Comparison of ENCODE assay signal across 16 cellular contexts in the genomic region with DNA sequence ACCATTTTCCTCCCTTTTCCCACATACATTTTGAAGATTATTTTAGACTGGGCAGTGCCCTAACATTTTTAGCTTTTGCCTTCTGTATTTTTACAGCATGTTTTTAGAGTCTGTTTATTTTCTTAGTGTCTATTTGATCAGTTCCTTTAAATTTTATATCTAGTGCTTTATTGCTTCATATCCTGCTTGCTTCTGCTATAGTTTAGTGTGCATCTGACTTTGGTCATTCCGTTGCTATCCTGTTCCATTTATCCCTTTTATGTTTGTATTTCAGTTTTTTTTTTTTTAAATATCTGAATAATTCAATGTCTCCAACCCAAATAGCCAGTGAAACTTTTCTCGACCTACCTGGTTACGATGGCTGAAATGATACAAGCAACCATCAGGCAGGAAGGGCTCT.
"Had no signal": no experiment of that assay in that cellular context is flagged by ENCODE, and none has a peak within 500 bp of the region (broad histone marks: within the 10 kb centered on the region; RNA-seq: fewer than 3 reads in every experiment).

No MANE protein-coding gene starts in this region.

- H3K9me3 Mint-ChIP-seq: activated naive CD4-positive, alpha-beta T cell treated with anti-CD3 and anti-CD28 coated beads, Interleukin-2, amount 50 U/mL, for 24 hours; activated T-helper 2 cell treated with anti-CD3 and anti-CD28 coated beads, Interferon-gamma antibody, Interleukin-2, Interleukin-4, amounts not matched to agents 10 μg/mL and 5 μg/mL and 100 μg/mL, durations not matched to agents 14 hours and 24 hours and 36 hours; memory B cell; nephron progenitor cell had no signal

- H3K36me3 ChIP-seq: brain microvascular endothelial cell, heart left ventricle, left ventricle myocardium inferior, right atrium auricular region, tibial nerve, WERI-Rb-1 had no signal

- H3K27ac ChIP-seq: brain microvascular endothelial cell, left ventricle myocardium inferior, right atrium auricular region, skin epidermis, tibial nerve, WERI-Rb-1 had no signal

- H3K27ac Mint-ChIP-seq: activated CD4-positive, alpha-beta T cell treated with anti-CD3 and anti-CD28 coated beads for 36 hours; activated naive CD4-positive, alpha-beta T cell treated with anti-CD3 and anti-CD28 coated beads, Interleukin-2, amount 50 U/mL, for 24 hours; activated T-helper 2 cell treated with anti-CD3 and anti-CD28 coated beads, Interferon-gamma antibody, Interleukin-2, Interleukin-4, amounts not matched to agents 10 μg/mL and 5 μg/mL and 100 μg/mL, durations not matched to agents 14 hours and 24 hours and 36 hours; memory B cell; nephron progenitor cell had no signal

- DNase-seq: activated CD4-positive, alpha-beta T cell treated with anti-CD3 and anti-CD28 coated beads for 36 hours; activated CD8-positive, alpha-beta memory T cell treated with anti-CD3 and anti-CD28 coated beads for 24 hours; amygdala; brain microvascular endothelial cell; cerebellar nuclear complex; heart left ventricle; left ventricle myocardium inferior; nephron progenitor cell; T-helper 9 cell; WERI-Rb-1 had no signal

- H3K4me3 Mint-ChIP-seq: activated CD4-positive, alpha-beta T cell treated with anti-CD3 and anti-CD28 coated beads for 36 hours; activated naive CD4-positive, alpha-beta T cell treated with anti-CD3 and anti-CD28 coated beads, Interleukin-2, amount 50 U/mL, for 24 hours; memory B cell; nephron progenitor cell had no signal

- H3K27me3 Mint-ChIP-seq: activated CD4-positive, alpha-beta T cell treated with anti-CD3 and anti-CD28 coated beads for 36 hours; activated naive CD4-positive, alpha-beta T cell treated with anti-CD3 and anti-CD28 coated beads, Interleukin-2, amount 50 U/mL, for 24 hours; memory B cell had no signal

- H3K9me3 ChIP-seq: heart left ventricle, left ventricle myocardium inferior, right atrium auricular region, tibial nerve had no signal

- H3K4me3 ChIP-seq: heart left ventricle, left ventricle myocardium inferior, right atrium auricular region, skin epidermis, tibial nerve had no signal

- H3K27me3 ChIP-seq: brain microvascular endothelial cell, heart left ventricle, right atrium auricular region, tibial nerve had no signal

- ATAC-seq: activated CD4-positive, alpha-beta T cell treated with anti-CD3 and anti-CD28 coated beads for 36 hours; heart left ventricle had no signal
